ENCODE assay signal across 32 cellular contexts in genomic region chr11:1928891-1929541, GRCh38. TPM values are rescaled to one million over a fixed set of nuclear protein-coding genes. Genes with fewer than 3 reads are reported as not detected.
DNase-seq lines count a peak whose midpoint lies in the region; ATAC-seq and TF ChIP-seq lines count a peak whose summit lies in the region.
"Had no signal": no experiment of that assay in that cellular context is flagged by ENCODE, and none has a peak within 500 bp of the region (broad histone marks: within the 10 kb centered on the region; RNA-seq: fewer than 3 reads in every experiment).

No MANE protein-coding gene starts in this region.

- H3K9me3 ChIP-seq in left ventricle myocardium inferior (replicated peaks), result no peaks in the 10 kb centered on the region
- H3K9me3 ChIP-seq in testis, result no peaks in the 10 kb centered on the region
- H3K9me3 ChIP-seq: spleen, upper lobe of left lung had no signal

- ATAC-seq in GM19351 (IDR thresholded peaks at IDR 0.05; ENCODE audit: unreplicated experiment), result no peak
- ATAC-seq in HG03520 (IDR thresholded peaks at IDR 0.05; ENCODE audit: unreplicated experiment), result no peak
- ATAC-seq in GM18520 (IDR thresholded peaks at IDR 0.05; ENCODE audit: unreplicated experiment), result no peak
- ATAC-seq: activated CD4-positive, alpha-beta T cell treated with anti-CD3 and anti-CD28 coated beads for 36 hours; activated naive CD8-positive, alpha-beta T cell treated with anti-CD3 and anti-CD28 coated beads, Interleukin-2, amount 50 U/mL, for 24 hours; GM23338; T-helper 17 cell had no signal

- H3K4me1 ChIP-seq in left ventricle myocardium inferior (peaks cover 64% of the 10 kb centered on the region), testis (peaks cover 38% of the 10 kb centered on the region)
- H3K4me1 ChIP-seq: upper lobe of left lung had no signal

- TF ChIP-seq POLR2A in testis (IDR thresholded peaks at IDR 0.05), result no peak

- H3K27me3 ChIP-seq in left ventricle myocardium inferior (ENCODE audit: low read depth) (no peaks in the 10 kb centered on the region), testis (no peaks in the 10 kb centered on the region)
- H3K27me3 ChIP-seq: upper lobe of left lung had no signal

- TF ChIP-seq CTCF in left ventricle myocardium inferior (IDR thresholded peaks at IDR 0.05; ENCODE audit: borderline replicate concordance) (no peak), chondrocyte (IDR thresholded peaks at IDR 0.05) (no peak), testis (IDR thresholded peaks at IDR 0.05) (no peak)

- H3K36me3 Mint-ChIP-seq in chondrocyte (ENCODE audit: low read depth), result no peaks in the 10 kb centered on the region

- H3K36me3 ChIP-seq in left ventricle myocardium inferior (no peaks in the 10 kb centered on the region), testis (ENCODE audit: low read depth, missing control alignments) (no peaks in the 10 kb centered on the region)
- H3K36me3 ChIP-seq: spleen, upper lobe of left lung had no signal

- H3K4me1 Mint-ChIP-seq in chondrocyte (ENCODE audit: low read depth), result peaks cover 9% of the 10 kb centered on the region

- H3K4me3 ChIP-seq in left ventricle myocardium inferior, result no peak overlapping the region
- H3K4me3 ChIP-seq in testis, result no peak overlapping the region
- H3K4me3 ChIP-seq: GM23338, SK-N-MC, spleen, upper lobe of left lung had no signal

- H3K27ac ChIP-seq in left ventricle myocardium inferior (replicated peaks) (peak overlapping the region; percentile 92), testis (peak overlapping the region; percentile 55 to 71)
- H3K27ac ChIP-seq: KMS-11, SK-N-MC, spleen, upper lobe of left lung had no signal

- H3K4me3 Mint-ChIP-seq in chondrocyte (ENCODE audit: unreplicated experiment), result no peak overlapping the region
- H3K4me3 Mint-ChIP-seq: activated CD4-positive, alpha-beta T cell treated with anti-CD3 and anti-CD28 coated beads for 36 hours; activated naive CD8-positive, alpha-beta T cell treated with anti-CD3 and anti-CD28 coated beads, Interleukin-2, amount 50 U/mL, for 24 hours; activated T-cell treated with anti-CD3 and anti-CD28 coated beads, Interleukin-2, amount 50 U/mL, for 24 hours; central memory CD8-positive, alpha-beta T cell; GM23338; naive B cell; T-helper 17 cell had no signal

- intact Hi-C loops in left ventricle myocardium inferior (cut with micrococcal nuclease) (no loop called here), cardiac septum (cut with DNase I) (no loop called here), testis (cut with DNase I; ENCODE audit: low total_unique reads) (no loop called here)

- H3K9me3 Mint-ChIP-seq in chondrocyte (ENCODE audit: low read depth), result no peaks in the 10 kb centered on the region
- H3K9me3 Mint-ChIP-seq: activated naive CD8-positive, alpha-beta T cell treated with anti-CD3 and anti-CD28 coated beads, Interleukin-2, amount 50 U/mL, for 24 hours; activated T-cell treated with anti-CD3 and anti-CD28 coated beads, Interleukin-2, amount 50 U/mL, for 24 hours; central memory CD8-positive, alpha-beta T cell; GM23338 had no signal

- H3K27ac Mint-ChIP-seq in chondrocyte (ENCODE audit: unreplicated experiment), result no peak overlapping the region
- H3K27ac Mint-ChIP-seq: activated CD4-positive, alpha-beta T cell treated with anti-CD3 and anti-CD28 coated beads for 36 hours; activated naive CD8-positive, alpha-beta T cell treated with anti-CD3 and anti-CD28 coated beads, Interleukin-2, amount 50 U/mL, for 24 hours; activated T-cell treated with anti-CD3 and anti-CD28 coated beads, Interleukin-2, amount 50 U/mL, for 24 hours; GM23338; T-helper 17 cell had no signal

- DNase-seq in left ventricle myocardium inferior (no peak), cardiac septum (ENCODE audit: low spot score) (no peak), chondrocyte (ENCODE audit: low spot score) (peak; percentile 83), mesenteric fat pad (ENCODE audit: low spot score) (peak; percentile 89), testis (no peak)
- DNase-seq: activated CD4-positive, alpha-beta T cell treated with anti-CD3 and anti-CD28 coated beads for 36 hours; activated CD8-positive, alpha-beta memory T cell treated with anti-CD3 and anti-CD28 coated beads for 24 hours; activated gamma-delta T cell; activated naive CD8-positive, alpha-beta T cell treated with anti-CD3 and anti-CD28 coated beads, Interleukin-2, amount 50 U/mL, for 24 hours; activated T-cell treated with anti-CD3 and anti-CD28 coated beads, Interleukin-2, amount 50 U/mL, for 24 hours; dermis blood vessel endothelial cell; GDM1; mesendoderm; naive B cell; NCI-H1417 treated with DMSO at 0.1 percent for 48 hours; NCI-H2107; retina; spleen; stimulated activated CD4-positive, alpha-beta T cell treated with anti-CD3 and anti-CD28 coated beads, Interleukin-2, amount 100 ng/mL, for 48 hours had no signal

- peaks cover 6% of the 10 kb centered on the region for H3K27me3 Mint-ChIP-seq in chondrocyte (ENCODE audit: low read depth)
- H3K27me3 Mint-ChIP-seq: activated T-cell treated with anti-CD3 and anti-CD28 coated beads, Interleukin-2, amount 50 U/mL, for 24 hours had no signal

- WGBS in testis, 2 donors, result 76 to 80% methylated on average over 29 to 35 of the region's 35 CpGs

RNA-seq across cellular contexts. Expression of gene TNNT3, which starts 9.5 kb away (rescaled TPM):
- total RNA-seq in left ventricle myocardium inferior, result 30.7 TPM
- total RNA-seq in cardiac septum, result 41.5 TPM
- 0.51 to 1.3 TPM in 2 of 3 replicates, not detected in the other for total RNA-seq in chondrocyte
- 22.9 TPM for total RNA-seq in mesenteric fat pad
- 10 to 100 TPM in 1 of 2 donors, 1 to 10 TPM in 1; 8.1 to 13.1 TPM for total RNA-seq in testis
- polyA plus RNA-seq in testis (ENCODE audit: insufficient read depth, low read depth, low replicate concordance), result 16.1 TPM
- total RNA-seq: dermis blood vessel endothelial cell, fibroblast of lung, GM23338, RPMI7951 had no signal
- polyA plus RNA-seq: BJ, fibroblast of lung, GM23338 had no signal

RNA-seq across cellular contexts. Expression of gene MRPL23, which starts 18.1 kb away (rescaled TPM):
- total RNA-seq in left ventricle myocardium inferior, result 93.6 TPM
- total RNA-seq in cardiac septum, result 85.0 TPM
- 22.8 to 33.0 TPM (median 29.8 TPM) in 3 replicates for total RNA-seq in chondrocyte
- 26.0 TPM for total RNA-seq in mesenteric fat pad
- 100 to 1,000 TPM in 1 of 2 donors, 10 to 100 TPM in 1; 92.1 to 109 TPM for total RNA-seq in testis
- 50.0 TPM for polyA plus RNA-seq in testis (ENCODE audit: insufficient read depth, low read depth, low replicate concordance)

RNA-seq across cellular contexts. Expression of gene PRR33, which starts 37.3 kb away (rescaled TPM):
- 2.4 TPM for total RNA-seq in left ventricle myocardium inferior
- 0.75 TPM for total RNA-seq in cardiac septum
- not detected in 3 replicates for total RNA-seq in chondrocyte
- not detected for total RNA-seq in mesenteric fat pad
- total RNA-seq in testis, result under 1 TPM in 1 of 2 donors, not detected in 1; 0.06 TPM
- not detected for polyA plus RNA-seq in testis (ENCODE audit: insufficient read depth, low read depth, low replicate concordance)
- total RNA-seq: dermis blood vessel endothelial cell, fibroblast of lung, GM23338, osteocyte, RPMI7951, spleen, T-helper 17 cell, upper lobe of left lung had no signal
- polyA plus RNA-seq: BJ, fibroblast of lung, GM23338 had no signal

Comparison
In these comparisons a context has a peak if more than half of its experiments do, and no peak if none do; other contexts are left out.
1. DNase-seq: peak in chondrocyte (single experiment) and mesenteric fat pad (single experiment); none in left ventricle myocardium inferior (single experiment), cardiac septum (single experiment) and testis (single experiment).